Comparison of ENCODE assay signal across 1 cellular context in the genomic region with DNA sequence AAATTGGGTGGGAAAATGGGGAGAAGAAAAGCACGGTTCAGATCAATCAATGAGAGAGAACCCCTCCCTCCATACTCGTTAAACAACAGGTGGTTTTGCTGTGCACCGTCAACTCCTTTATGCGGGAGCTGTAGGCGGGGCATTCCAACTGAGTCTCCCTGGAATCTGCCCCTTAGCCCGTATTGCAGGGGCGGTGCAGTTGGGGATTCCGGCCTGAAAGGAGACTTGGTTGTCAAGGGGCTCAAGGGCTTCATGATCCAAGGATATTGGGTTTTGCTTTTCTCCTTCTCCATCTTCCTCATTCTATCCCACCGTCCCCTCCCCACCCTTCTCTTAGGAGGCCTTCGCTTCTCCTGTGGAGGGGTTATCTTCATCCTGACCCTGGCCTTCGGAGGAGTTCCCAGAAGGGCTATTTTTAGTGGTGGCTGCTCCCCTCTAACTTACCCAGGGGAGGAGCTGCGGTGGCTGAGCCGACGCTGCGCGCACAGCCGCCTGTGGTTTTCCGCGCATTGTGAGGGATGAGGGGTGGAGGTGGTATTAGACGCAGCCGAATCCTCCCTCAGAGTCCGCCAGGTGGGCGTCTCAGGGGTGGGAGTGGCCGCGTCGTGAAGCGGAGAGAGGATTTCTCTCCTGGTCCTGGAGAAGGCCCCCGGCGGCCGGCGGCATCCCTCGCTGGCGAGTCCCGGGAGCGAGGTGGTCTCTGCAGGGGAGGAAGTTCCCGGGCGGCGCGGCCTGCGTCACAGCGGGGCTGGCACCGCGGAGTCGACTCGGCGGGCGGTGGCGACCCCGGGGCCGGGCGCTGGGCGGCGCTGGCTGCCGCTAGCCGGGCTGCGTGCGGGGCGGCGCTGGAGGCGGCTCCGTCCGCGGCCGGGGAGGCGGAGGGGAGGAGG.
TF ChIP-seq lines count a peak whose summit lies in the region.

No MANE protein-coding gene starts in this region.

TF ChIP-seq in K562, 482 proteins besides CTCF, POLR2A, EP300 and RAD21 (continued from another document and continues in another):
- TF ChIP-seq MTA3 (IDR thresholded peaks at IDR 0.05; ENCODE audit: borderline replicate concordance) (peak; percentile 65; the same call in 1 of the 2 replicates), BMI1 (IDR thresholded peaks at IDR 0.05; ENCODE audit: low read length) (no peak), ZBTB8A (IDR thresholded peaks at IDR 0.05; ENCODE audit: partially characterized antibody) (no peak), ZNF507 (tag; conservative IDR thresholded peaks at IDR 0.05) (no peak), ZNF431 (CRISPR knock-in tag; IDR thresholded peaks at IDR 0.05) (no peak), CREM (IDR thresholded peaks at IDR 0.05; ENCODE audit: low read depth) (peak; percentile 62), SUPT5H (IDR thresholded peaks at IDR 0.05) (no peak), ZNF551 (CRISPR knock-in tag; IDR thresholded peaks at IDR 0.05) (no peak), ZNF384 (IDR thresholded peaks at IDR 0.05; ENCODE audit: low read depth, low read length) (no peak), PTRF (tag; IDR thresholded peaks at IDR 0.05) (no peak), ZNF274 (IDR thresholded peaks at IDR 0.05; ENCODE audit: borderline replicate concordance, low read depth, low read length) (no peak), PCBP1 (IDR thresholded peaks at IDR 0.05; ENCODE audit: low read depth, low read length, poor library complexity, severe bottlenecking) (no peak), TAF15 (IDR thresholded peaks at IDR 0.05; ENCODE audit: low read depth, low read length) (no peak), HNRNPLL (IDR thresholded peaks at IDR 0.05; ENCODE audit: low read depth, low read length, poor library complexity, severe bottlenecking) (no peak), TCFL5 (CRISPR knock-in tag; conservative IDR thresholded peaks at IDR 0.05) (no peak), TEAD4 (IDR thresholded peaks at IDR 0.05; ENCODE audit: low read length) (no peak), TEAD4 (CRISPR knock-in tag; IDR thresholded peaks at IDR 0.05; ENCODE audit: borderline replicate concordance) (no peak), POLR2B (IDR thresholded peaks at IDR 0.05; ENCODE audit: low read depth, partially characterized antibody) (no peak), ZNF707 (CRISPR knock-in tag; conservative IDR thresholded peaks at IDR 0.05) (no peak), NFATC3 (IDR thresholded peaks at IDR 0.05) (no peak), HNRNPK (IDR thresholded peaks at IDR 0.05; ENCODE audit: low read depth, low read length, poor library complexity, severe bottlenecking) (no peak), SMAD1 (IDR thresholded peaks at IDR 0.05; ENCODE audit: low read depth, low read length, partially characterized antibody) (no peak)
- TF ChIP-seq, protein P1, sequence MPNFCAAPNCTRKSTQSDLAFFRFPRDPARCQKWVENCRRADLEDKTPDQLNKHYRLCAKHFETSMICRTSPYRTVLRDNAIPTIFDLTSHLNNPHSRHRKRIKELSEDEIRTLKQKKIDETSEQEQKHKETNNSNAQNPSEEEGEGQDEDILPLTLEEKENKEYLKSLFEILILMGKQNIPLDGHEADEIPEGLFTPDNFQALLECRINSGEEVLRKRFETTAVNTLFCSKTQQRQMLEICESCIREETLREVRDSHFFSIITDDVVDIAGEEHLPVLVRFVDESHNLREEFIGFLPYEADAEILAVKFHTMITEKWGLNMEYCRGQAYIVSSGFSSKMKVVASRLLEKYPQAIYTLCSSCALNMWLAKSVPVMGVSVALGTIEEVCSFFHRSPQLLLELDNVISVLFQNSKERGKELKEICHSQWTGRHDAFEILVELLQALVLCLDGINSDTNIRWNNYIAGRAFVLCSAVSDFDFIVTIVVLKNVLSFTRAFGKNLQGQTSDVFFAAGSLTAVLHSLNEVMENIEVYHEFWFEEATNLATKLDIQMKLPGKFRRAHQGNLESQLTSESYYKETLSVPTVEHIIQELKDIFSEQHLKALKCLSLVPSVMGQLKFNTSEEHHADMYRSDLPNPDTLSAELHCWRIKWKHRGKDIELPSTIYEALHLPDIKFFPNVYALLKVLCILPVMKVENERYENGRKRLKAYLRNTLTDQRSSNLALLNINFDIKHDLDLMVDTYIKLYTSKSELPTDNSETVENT (CRISPR knock-in tag; IDR thresholded peaks at IDR 0.05): no peak
- TF ChIP-seq, protein P2, sequence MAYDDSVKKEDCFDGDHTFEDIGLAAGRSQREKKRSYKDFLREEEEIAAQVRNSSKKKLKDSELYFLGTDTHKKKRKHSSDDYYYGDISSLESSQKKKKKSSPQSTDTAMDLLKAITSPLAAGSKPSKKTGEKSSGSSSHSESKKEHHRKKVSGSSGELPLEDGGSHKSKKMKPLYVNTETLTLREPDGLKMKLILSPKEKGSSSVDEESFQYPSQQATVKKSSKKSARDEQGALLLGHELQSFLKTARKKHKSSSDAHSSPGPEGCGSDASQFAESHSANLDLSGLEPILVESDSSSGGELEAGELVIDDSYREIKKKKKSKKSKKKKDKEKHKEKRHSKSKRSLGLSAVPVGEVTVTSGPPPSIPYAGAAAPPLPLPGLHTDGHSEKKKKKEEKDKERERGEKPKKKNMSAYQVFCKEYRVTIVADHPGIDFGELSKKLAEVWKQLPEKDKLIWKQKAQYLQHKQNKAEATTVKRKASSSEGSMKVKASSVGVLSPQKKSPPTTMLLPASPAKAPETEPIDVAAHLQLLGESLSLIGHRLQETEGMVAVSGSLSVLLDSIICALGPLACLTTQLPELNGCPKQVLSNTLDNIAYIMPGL (CRISPR knock-in tag; IDR thresholded peaks at IDR 0.05): peak; percentile 32; the same call in 1 of the 2 replicates
- TF ChIP-seq, protein P3, sequence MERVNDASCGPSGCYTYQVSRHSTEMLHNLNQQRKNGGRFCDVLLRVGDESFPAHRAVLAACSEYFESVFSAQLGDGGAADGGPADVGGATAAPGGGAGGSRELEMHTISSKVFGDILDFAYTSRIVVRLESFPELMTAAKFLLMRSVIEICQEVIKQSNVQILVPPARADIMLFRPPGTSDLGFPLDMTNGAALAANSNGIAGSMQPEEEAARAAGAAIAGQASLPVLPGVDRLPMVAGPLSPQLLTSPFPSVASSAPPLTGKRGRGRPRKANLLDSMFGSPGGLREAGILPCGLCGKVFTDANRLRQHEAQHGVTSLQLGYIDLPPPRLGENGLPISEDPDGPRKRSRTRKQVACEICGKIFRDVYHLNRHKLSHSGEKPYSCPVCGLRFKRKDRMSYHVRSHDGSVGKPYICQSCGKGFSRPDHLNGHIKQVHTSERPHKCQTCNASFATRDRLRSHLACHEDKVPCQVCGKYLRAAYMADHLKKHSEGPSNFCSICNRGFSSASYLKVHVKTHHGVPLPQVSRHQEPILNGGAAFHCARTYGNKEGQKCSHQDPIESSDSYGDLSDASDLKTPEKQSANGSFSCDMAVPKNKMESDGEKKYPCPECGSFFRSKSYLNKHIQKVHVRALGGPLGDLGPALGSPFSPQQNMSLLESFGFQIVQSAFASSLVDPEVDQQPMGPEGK (CRISPR knock-in tag; IDR thresholded peaks at IDR 0.05; ENCODE audit: borderline replicate concordance): no peak
- TF ChIP-seq, protein P4, sequence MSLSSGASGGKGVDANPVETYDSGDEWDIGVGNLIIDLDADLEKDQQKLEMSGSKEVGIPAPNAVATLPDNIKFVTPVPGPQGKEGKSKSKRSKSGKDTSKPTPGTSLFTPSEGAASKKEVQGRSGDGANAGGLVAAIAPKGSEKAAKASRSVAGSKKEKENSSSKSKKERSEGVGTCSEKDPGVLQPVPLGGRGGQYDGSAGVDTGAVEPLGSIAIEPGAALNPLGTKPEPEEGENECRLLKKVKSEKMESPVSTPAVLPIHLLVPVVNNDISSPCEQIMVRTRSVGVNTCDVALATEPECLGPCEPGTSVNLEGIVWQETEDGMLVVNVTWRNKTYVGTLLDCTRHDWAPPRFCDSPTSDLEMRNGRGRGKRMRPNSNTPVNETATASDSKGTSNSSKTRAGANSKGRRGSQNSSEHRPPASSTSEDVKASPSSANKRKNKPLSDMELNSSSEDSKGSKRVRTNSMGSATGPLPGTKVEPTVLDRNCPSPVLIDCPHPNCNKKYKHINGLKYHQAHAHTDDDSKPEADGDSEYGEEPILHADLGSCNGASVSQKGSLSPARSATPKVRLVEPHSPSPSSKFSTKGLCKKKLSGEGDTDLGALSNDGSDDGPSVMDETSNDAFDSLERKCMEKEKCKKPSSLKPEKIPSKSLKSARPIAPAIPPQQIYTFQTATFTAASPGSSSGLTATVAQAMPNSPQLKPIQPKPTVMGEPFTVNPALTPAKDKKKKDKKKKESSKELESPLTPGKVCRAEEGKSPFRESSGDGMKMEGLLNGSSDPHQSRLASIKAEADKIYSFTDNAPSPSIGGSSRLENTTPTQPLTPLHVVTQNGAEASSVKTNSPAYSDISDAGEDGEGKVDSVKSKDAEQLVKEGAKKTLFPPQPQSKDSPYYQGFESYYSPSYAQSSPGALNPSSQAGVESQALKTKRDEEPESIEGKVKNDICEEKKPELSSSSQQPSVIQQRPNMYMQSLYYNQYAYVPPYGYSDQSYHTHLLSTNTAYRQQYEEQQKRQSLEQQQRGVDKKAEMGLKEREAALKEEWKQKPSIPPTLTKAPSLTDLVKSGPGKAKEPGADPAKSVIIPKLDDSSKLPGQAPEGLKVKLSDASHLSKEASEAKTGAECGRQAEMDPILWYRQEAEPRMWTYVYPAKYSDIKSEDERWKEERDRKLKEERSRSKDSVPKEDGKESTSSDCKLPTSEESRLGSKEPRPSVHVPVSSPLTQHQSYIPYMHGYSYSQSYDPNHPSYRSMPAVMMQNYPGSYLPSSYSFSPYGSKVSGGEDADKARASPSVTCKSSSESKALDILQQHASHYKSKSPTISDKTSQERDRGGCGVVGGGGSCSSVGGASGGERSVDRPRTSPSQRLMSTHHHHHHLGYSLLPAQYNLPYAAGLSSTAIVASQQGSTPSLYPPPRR (CRISPR knock-in tag; IDR thresholded peaks at IDR 0.05; ENCODE audit: borderline replicate concordance): no peak
- TF ChIP-seq, protein P5, sequence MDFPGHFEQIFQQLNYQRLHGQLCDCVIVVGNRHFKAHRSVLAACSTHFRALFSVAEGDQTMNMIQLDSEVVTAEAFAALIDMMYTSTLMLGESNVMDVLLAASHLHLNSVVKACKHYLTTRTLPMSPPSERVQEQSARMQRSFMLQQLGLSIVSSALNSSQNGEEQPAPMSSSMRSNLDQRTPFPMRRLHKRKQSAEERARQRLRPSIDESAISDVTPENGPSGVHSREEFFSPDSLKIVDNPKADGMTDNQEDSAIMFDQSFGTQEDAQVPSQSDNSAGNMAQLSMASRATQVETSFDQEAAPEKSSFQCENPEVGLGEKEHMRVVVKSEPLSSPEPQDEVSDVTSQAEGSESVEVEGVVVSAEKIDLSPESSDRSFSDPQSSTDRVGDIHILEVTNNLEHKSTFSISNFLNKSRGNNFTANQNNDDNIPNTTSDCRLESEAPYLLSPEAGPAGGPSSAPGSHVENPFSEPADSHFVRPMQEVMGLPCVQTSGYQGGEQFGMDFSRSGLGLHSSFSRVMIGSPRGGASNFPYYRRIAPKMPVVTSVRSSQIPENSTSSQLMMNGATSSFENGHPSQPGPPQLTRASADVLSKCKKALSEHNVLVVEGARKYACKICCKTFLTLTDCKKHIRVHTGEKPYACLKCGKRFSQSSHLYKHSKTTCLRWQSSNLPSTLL (IDR thresholded peaks at IDR 0.05): no peak
- TF ChIP-seq, protein P6, sequence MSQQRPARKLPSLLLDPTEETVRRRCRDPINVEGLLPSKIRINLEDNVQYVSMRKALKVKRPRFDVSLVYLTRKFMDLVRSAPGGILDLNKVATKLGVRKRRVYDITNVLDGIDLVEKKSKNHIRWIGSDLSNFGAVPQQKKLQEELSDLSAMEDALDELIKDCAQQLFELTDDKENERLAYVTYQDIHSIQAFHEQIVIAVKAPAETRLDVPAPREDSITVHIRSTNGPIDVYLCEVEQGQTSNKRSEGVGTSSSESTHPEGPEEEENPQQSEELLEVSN (IDR thresholded peaks at IDR 0.05; ENCODE audit: borderline replicate concordance in 1 of 2, extremely low read depth in 1 of 2, insufficient read depth in 1 of 2, insufficient read length in 1 of 2, low read depth in 1 of 2, low read length in 1 of 2, poor library complexity in 1 of 2, severe bottlenecking in 1 of 2): peak in 1 of 2 experiments; percentile 57
- TF ChIP-seq, protein P7, sequence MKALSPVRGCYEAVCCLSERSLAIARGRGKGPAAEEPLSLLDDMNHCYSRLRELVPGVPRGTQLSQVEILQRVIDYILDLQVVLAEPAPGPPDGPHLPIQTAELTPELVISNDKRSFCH (CRISPR knock-in tag; IDR thresholded peaks at IDR 0.05): no peak
- TF ChIP-seq, protein P7 (tag; IDR thresholded peaks at IDR 0.05): no peak
- TF ChIP-seq, protein P8, sequence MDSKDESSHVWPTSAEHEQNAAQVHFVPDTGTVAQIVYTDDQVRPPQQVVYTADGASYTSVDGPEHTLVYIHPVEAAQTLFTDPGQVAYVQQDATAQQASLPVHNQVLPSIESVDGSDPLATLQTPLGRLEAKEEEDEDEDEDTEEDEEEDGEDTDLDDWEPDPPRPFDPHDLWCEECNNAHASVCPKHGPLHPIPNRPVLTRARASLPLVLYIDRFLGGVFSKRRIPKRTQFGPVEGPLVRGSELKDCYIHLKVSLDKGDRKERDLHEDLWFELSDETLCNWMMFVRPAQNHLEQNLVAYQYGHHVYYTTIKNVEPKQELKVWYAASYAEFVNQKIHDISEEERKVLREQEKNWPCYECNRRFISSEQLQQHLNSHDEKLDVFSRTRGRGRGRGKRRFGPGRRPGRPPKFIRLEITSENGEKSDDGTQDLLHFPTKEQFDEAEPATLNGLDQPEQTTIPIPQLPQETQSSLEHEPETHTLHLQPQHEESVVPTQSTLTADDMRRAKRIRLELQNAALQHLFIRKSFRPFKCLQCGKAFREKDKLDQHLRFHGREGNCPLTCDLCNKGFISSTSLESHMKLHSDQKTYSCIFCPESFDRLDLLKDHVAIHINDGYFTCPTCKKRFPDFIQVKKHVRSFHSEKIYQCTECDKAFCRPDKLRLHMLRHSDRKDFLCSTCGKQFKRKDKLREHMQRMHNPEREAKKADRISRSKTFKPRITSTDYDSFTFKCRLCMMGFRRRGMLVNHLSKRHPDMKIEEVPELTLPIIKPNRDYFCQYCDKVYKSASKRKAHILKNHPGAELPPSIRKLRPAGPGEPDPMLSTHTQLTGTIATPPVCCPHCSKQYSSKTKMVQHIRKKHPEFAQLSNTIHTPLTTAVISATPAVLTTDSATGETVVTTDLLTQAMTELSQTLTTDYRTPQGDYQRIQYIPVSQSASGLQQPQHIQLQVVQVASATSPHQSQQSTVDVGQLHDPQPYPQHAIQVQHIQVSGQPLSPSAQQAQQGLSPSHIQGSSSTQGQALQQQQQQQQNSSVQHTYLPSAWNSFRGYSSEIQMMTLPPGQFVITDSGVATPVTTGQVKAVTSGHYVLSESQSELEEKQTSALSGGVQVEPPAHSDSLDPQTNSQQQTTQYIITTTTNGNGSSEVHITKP (IDR thresholded peaks at IDR 0.05; ENCODE audit: partially characterized antibody): peak; percentile 16
- TF ChIP-seq, protein P9, sequence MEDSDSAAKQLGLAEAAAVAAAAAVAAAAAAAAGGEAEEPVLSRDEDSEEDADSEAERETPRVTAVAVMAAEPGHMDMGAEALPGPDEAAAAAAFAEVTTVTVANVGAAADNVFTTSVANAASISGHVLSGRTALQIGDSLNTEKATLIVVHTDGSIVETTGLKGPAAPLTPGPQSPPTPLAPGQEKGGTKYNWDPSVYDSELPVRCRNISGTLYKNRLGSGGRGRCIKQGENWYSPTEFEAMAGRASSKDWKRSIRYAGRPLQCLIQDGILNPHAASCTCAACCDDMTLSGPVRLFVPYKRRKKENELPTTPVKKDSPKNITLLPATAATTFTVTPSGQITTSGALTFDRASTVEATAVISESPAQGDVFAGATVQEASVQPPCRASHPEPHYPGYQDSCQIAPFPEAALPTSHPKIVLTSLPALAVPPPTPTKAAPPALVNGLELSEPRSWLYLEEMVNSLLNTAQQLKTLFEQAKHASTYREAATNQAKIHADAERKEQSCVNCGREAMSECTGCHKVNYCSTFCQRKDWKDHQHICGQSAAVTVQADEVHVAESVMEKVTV (CRISPR knock-in tag; IDR thresholded peaks at IDR 0.05): no peak
